Comparison of ENCODE assay signal across 19 cellular contexts in the genomic region with DNA sequence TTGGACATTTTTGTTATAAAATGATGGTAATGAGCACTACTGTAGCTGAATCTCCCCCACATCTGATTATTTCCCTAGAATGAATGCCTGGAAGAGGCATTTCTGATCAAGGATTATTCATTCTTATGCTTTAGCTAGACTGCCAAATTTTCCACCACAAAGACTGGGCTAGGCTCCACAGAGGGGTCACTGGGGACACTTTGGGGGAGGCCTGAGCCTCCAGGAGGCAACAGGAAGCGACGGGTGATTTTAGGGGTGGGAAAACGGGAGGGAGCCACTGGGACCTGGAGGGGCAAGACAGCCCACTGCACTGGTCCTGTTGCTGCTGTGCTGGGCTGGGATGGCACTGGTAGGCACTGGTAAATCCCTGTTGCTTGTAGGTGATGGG. TPM values are rescaled to one million over a fixed set of nuclear protein-coding genes. Genes with fewer than 3 reads are reported as not detected.
A peak's percentile ranks its signal among the peaks of the same experiment; 100 is the strongest.
DNase-seq lines count a peak whose midpoint lies in the region; ATAC-seq, FAIRE-seq and TF ChIP-seq lines count a peak whose summit lies in the region.
"Had no signal": no experiment of that assay in that cellular context is flagged by ENCODE, and none has a peak within 500 bp of the region (broad histone marks: within the 10 kb centered on the region; RNA-seq: fewer than 3 reads in every experiment).

No MANE protein-coding gene starts in this region.

- H3K9me3 ChIP-seq in GM23248 (ENCODE audit: low read depth) (no peaks in the 10 kb centered on the region), astrocyte (ENCODE audit: insufficient read depth, low read depth, low read length) (no peaks in the 10 kb centered on the region), mesenchymal stem cell (ENCODE audit: control insufficient read depth, low read length) (no peaks in the 10 kb centered on the region)
- H3K9me3 ChIP-seq: BE2C, heart right ventricle, psoas muscle, testis had no signal

- peaks cover 23% of the 10 kb centered on the region for H3K79me2 ChIP-seq in GM23248 (ENCODE audit: insufficient read depth)
- peaks cover 24% of the 10 kb centered on the region for H3K79me2 ChIP-seq in astrocyte (ENCODE audit: insufficient read depth, low read length)

- FAIRE-seq in astrocyte (lab: Jason Lieb, UNC): no peak
- FAIRE-seq: bronchial epithelial cell, RCC 7860 had no signal

- DNase-seq in AG10803 (ENCODE audit: low read depth) (peak; percentile 50), GM23248 (peak; percentile 65), astrocyte (ENCODE audit: low read depth) (peak; percentile 78), mesenchymal stem cell (no peak), dorsolateral prefrontal cortex (no peak), left ventricle myocardium superior (no peak)
- DNase-seq: activated CD4-positive, alpha-beta T cell treated with anti-CD3 and anti-CD28 coated beads for 36 hours; BE2C; DMS79; heart right ventricle; NCI-H1930; NCI-H69; psoas muscle; testis had no signal

- no peak overlapping the region for H3K4me3 ChIP-seq in AG10803 (ENCODE audit: low read length)
- H3K4me3 ChIP-seq in GM23248: no peak overlapping the region
- no peak overlapping the region for H3K4me3 ChIP-seq in astrocyte (ENCODE audit: insufficient read depth, low read depth, low read length)
- peak overlapping the region in 1 of 2 experiments; percentile 45 for H3K4me3 ChIP-seq in mesenchymal stem cell (ENCODE audit: insufficient read depth in 1 of 2, low read depth in 1 of 2, low read length in 2 of 2)
- no peak overlapping the region for H3K4me3 ChIP-seq in dorsolateral prefrontal cortex
- H3K4me3 ChIP-seq: heart right ventricle, psoas muscle, testis had no signal

- H3K27ac ChIP-seq in GM23248 (peak overlapping the region; percentile 76), astrocyte (ENCODE audit: low read depth, low read length) (peak overlapping the region; percentile 96), mesenchymal stem cell (ENCODE audit: low read length, poor library complexity, severe bottlenecking) (no peak overlapping the region), dorsolateral prefrontal cortex (no peak overlapping the region)
- H3K27ac ChIP-seq: psoas muscle, testis had no signal

- H3K27me3 ChIP-seq in GM23248 (replicated peaks; ENCODE audit: insufficient read depth): no peaks in the 10 kb centered on the region
- no peaks in the 10 kb centered on the region for H3K27me3 ChIP-seq in astrocyte (ENCODE audit: insufficient read depth, low read length)
- H3K27me3 ChIP-seq in mesenchymal stem cell (ENCODE audit: control insufficient read depth in 1 of 2, insufficient read depth in 1 of 2, low read length in 2 of 2): no peaks in the 10 kb centered on the region
- no peaks in the 10 kb centered on the region for H3K27me3 ChIP-seq in dorsolateral prefrontal cortex
- H3K27me3 ChIP-seq: BE2C, testis had no signal

- ATAC-seq in GM18873 (IDR thresholded peaks at IDR 0.05; ENCODE audit: low FRiP score, unreplicated experiment) (no peak), GM21390 (IDR thresholded peaks at IDR 0.05; ENCODE audit: unreplicated experiment) (no peak), left ventricle myocardium superior (no peak)
- ATAC-seq: activated CD4-positive, alpha-beta T cell treated with anti-CD3 and anti-CD28 coated beads for 36 hours; activated T-helper 17 cell treated with anti-CD3 and anti-CD28 coated beads, Interleukin-2, amount 50 U/mL, for 72 hours; heart right ventricle; psoas muscle had no signal

- no peaks in the 10 kb centered on the region for H3K36me3 ChIP-seq in GM23248 (ENCODE audit: low read depth)
- H3K36me3 ChIP-seq in astrocyte (ENCODE audit: insufficient read depth, low read length): no peaks in the 10 kb centered on the region
- H3K36me3 ChIP-seq in mesenchymal stem cell (ENCODE audit: control insufficient read depth in 1 of 2, insufficient read depth in 2 of 2, low read depth in 1 of 2, low read length in 2 of 2): peaks cover 4 to 6% of the 10 kb centered on the region in 2 experiments
- H3K36me3 ChIP-seq: BE2C, heart right ventricle had no signal

- no peak overlapping the region for H2BK5ac ChIP-seq in mesenchymal stem cell (ENCODE audit: low read depth, low read length, poor library complexity, severe bottlenecking)

- intact Hi-C loops in dorsolateral prefrontal cortex (cut with DNase I): no loop called here
- intact Hi-C loops in left ventricle myocardium superior (cut with micrococcal nuclease): no loop called here

- H2BK120ac ChIP-seq in mesenchymal stem cell (ENCODE audit: low read depth, low read length): no peak overlapping the region

- H3K27ac Mint-ChIP-seq in astrocyte (ENCODE audit: unreplicated experiment): no peak overlapping the region
- H3K27ac Mint-ChIP-seq: activated CD4-positive, alpha-beta T cell treated with anti-CD3 and anti-CD28 coated beads for 36 hours; activated T-helper 17 cell treated with anti-CD3 and anti-CD28 coated beads, Interleukin-2, amount 50 U/mL, for 72 hours had no signal

- H2AFZ ChIP-seq in GM23248 (no peak overlapping the region), astrocyte (ENCODE audit: low read depth, low read length) (no peak overlapping the region), mesenchymal stem cell (ENCODE audit: low read depth, low read length) (no peak overlapping the region)

- no peak overlapping the region for H2BK15ac ChIP-seq in mesenchymal stem cell (ENCODE audit: low read depth, poor library complexity, severe bottlenecking)

- no peak overlapping the region for H3K4ac ChIP-seq in mesenchymal stem cell (ENCODE audit: low read depth in 1 of 2, low read length in 2 of 2)

- H2BK12ac ChIP-seq in mesenchymal stem cell (ENCODE audit: low read length in 2 of 2): no peak overlapping the region

- no peaks in the 10 kb centered on the region for H3K9me2 ChIP-seq in GM23248 (ENCODE audit: insufficient read depth)

- H4K20me1 ChIP-seq in GM23248 (ENCODE audit: insufficient read depth): no peaks in the 10 kb centered on the region
- H4K20me1 ChIP-seq in astrocyte (ENCODE audit: insufficient read depth, low read length): no peaks in the 10 kb centered on the region

- H3K23ac ChIP-seq in mesenchymal stem cell (ENCODE audit: low read length in 2 of 2): no peak overlapping the region

- 61 to 69% methylated on average over 3 of the region's 3 CpGs for WGBS in GM23248 (ENCODE audit: low coverage in 1 of 2, low lambda C conversion rate in 2 of 2, missing lambda C conversion rate in 2 of 2), 2 experiments
- WGBS in mesenchymal stem cell: 94% methylated on average over 3 of the region's 3 CpGs

- no peaks in the 10 kb centered on the region for H3K27me3 Mint-ChIP-seq in astrocyte (ENCODE audit: low read depth, unreplicated experiment)
- H3K27me3 Mint-ChIP-seq: activated CD4-positive, alpha-beta T cell treated with anti-CD3 and anti-CD28 coated beads for 36 hours; activated T-helper 17 cell treated with anti-CD3 and anti-CD28 coated beads, Interleukin-2, amount 50 U/mL, for 72 hours had no signal

- H3K4me2 ChIP-seq in GM23248 (ENCODE audit: unreplicated experiment) (peak overlapping the region; percentile 3), astrocyte (ENCODE audit: low read length) (peak overlapping the region; percentile 45), mesenchymal stem cell (ENCODE audit: low read length, poor library complexity, severe bottlenecking) (no peak overlapping the region)

- TF ChIP-seq CTCF in AG10803 (conservative IDR thresholded peaks at IDR 0.05; ENCODE audit: low read length) (no peak), astrocyte (IDR thresholded peaks at IDR 0.05; ENCODE audit: insufficient read depth, low read depth, low read length) (no peak), dorsolateral prefrontal cortex (IDR thresholded peaks at IDR 0.05 in 54 of 56, conservative IDR thresholded peaks at IDR 0.05 in 2 of 56; ENCODE audit: low read depth in 1 of 56, partially characterized antibody in 56 of 56) (no peak)

- peaks cover 28% of the 10 kb centered on the region for H3K4me1 Mint-ChIP-seq in astrocyte (ENCODE audit: low read depth, unreplicated experiment)

- H3K18ac ChIP-seq in mesenchymal stem cell (ENCODE audit: low read depth in 1 of 2, low read length in 2 of 2): no peak overlapping the region

- peaks cover 53% of the 10 kb centered on the region for H3K4me1 ChIP-seq in GM23248 (ENCODE audit: insufficient read depth)
- H3K4me1 ChIP-seq in astrocyte (ENCODE audit: insufficient read depth, low read length): peaks cover 49% of the 10 kb centered on the region
- peaks cover 34% of the 10 kb centered on the region for H3K4me1 ChIP-seq in mesenchymal stem cell (ENCODE audit: control insufficient read depth, insufficient read depth, low read depth, low read length)
- H3K4me1 ChIP-seq: BE2C had no signal

- no peak overlapping the region for H4K8ac ChIP-seq in mesenchymal stem cell (ENCODE audit: low read length)

- H3K14ac ChIP-seq in mesenchymal stem cell (ENCODE audit: low read length in 2 of 2): no peak overlapping the region

- peaks cover 4% of the 10 kb centered on the region for H3K36me3 Mint-ChIP-seq in astrocyte (ENCODE audit: low read depth, unreplicated experiment)

- H3K79me1 ChIP-seq in mesenchymal stem cell (replicated peaks; ENCODE audit: low read length, poor library complexity, severe bottlenecking): no peaks in the 10 kb centered on the region

- H3K9ac ChIP-seq in GM23248 (peak overlapping the region; percentile 46), astrocyte (ENCODE audit: low read length) (peak overlapping the region; percentile 59), mesenchymal stem cell (ENCODE audit: low read length) (peak overlapping the region; percentile 76)

- peak overlapping the region; percentile 4 for H2AK5ac ChIP-seq in mesenchymal stem cell (ENCODE audit: low read length, severe bottlenecking)

- in situ Hi-C loops in GM23248 (cut with MboI): no loop called here

- H3K4me3 Mint-ChIP-seq in astrocyte (ENCODE audit: unreplicated experiment): no peak overlapping the region
- H3K4me3 Mint-ChIP-seq: activated CD4-positive, alpha-beta T cell treated with anti-CD3 and anti-CD28 coated beads for 36 hours; activated T-helper 17 cell treated with anti-CD3 and anti-CD28 coated beads, Interleukin-2, amount 50 U/mL, for 72 hours had no signal

- H4K91ac ChIP-seq in mesenchymal stem cell (ENCODE audit: low read length): no peak overlapping the region

- H3K9me3 Mint-ChIP-seq in astrocyte (ENCODE audit: unreplicated experiment): no peaks in the 10 kb centered on the region
- H3K9me3 Mint-ChIP-seq: activated T-helper 17 cell treated with anti-CD3 and anti-CD28 coated beads, Interleukin-2, amount 50 U/mL, for 72 hours had no signal

- H3F3A ChIP-seq in GM23248 (ENCODE audit: insufficient read depth): peaks cover 38% of the 10 kb centered on the region

RNA-seq across cellular contexts. Expression of a gene that starts 2.4 kb away (rescaled TPM):
- total RNA-seq in GM23248 (2014; rRNA removed; shearing (Covaris generic)): 35.5 and 38.4 TPM in 2 replicates
- 31.5 and 35.3 TPM in 2 replicates for polyA plus RNA-seq in GM23248 (2016; fragmentation: Nextera tagmentation; extraction: Ambion mirVana)
- total RNA-seq in astrocyte (30.6 and 31.7 TPM in 2 replicates), dorsolateral prefrontal cortex (10 to 100 TPM; 42.1 to 85.5 (median 55.7) TPM), left ventricle myocardium superior (60.2 TPM)
- 23.1 TPM for polyA plus RNA-seq in mesenchymal stem cell (2013, experiment 1 of 2)
- 25.2 TPM for polyA plus RNA-seq in mesenchymal stem cell (2013, experiment 2 of 2)

Comparison
In these comparisons a context has a peak if more than half of its experiments do, and no peak if none do; other contexts are left out.
1. DNase-seq: peak in AG10803 (single experiment), GM23248 (single experiment) and astrocyte (single experiment); none in mesenchymal stem cell (single experiment), dorsolateral prefrontal cortex (0 of 10) and left ventricle myocardium superior (single experiment).
2. H3K27ac ChIP-seq: peak in GM23248 (single experiment) and astrocyte (single experiment); none in mesenchymal stem cell (single experiment) and dorsolateral prefrontal cortex (0 of 59).
3. Peak in every context shown above with its lines, with median percentiles within 50 percentile points of each other: H3K9ac ChIP-seq.